ENCODE assay signal across 14 cellular contexts in genomic region chr3:117200962-117201361, GRCh38.
DNase-seq lines count a peak whose midpoint lies in the region.
"Had no signal": no experiment of that assay in that cellular context is flagged by ENCODE, and none has a peak within 500 bp of the region (broad histone marks: within the 10 kb centered on the region; RNA-seq: fewer than 3 reads in every experiment).

No MANE protein-coding gene starts in this region.

- DNase-seq in HS-27A (ENCODE audit: low read depth) (peak; percentile 24), dermis blood vessel endothelial cell (peak; percentile 1), lung microvascular endothelial cell (ENCODE audit: low read depth in 2 of 2) (peak; percentile 45 to 63), SK-N-DZ (ENCODE audit: low spot score) (no peak), DMS153 treated with DMSO at 0.1 percent for 48 hours (lab: John Stamatoyannopoulos, UW; ENCODE audit: unreplicated experiment) (no peak), NCI-H146 (lab: John Stamatoyannopoulos, UW) (no peak)
- DNase-seq: C1 segment of cervical spinal cord; Calu3; CD4-positive, alpha-beta memory T cell; COR-L47; DND-41; GDM1; GOT3; HFFc6 had no signal

Comparison
In these comparisons a context has a peak if more than half of its experiments do, and no peak if none do; other contexts are left out.
1. DNase-seq: peak in HS-27A (single experiment), dermis blood vessel endothelial cell (single experiment) and lung microvascular endothelial cell (2 of 2); none in SK-N-DZ (single experiment), DMS153 treated with DMSO at 0.1 percent for 48 hours (single experiment) and NCI-H146 (single experiment).